ENCODE assay signal across 1 cellular context in the genomic region with DNA sequence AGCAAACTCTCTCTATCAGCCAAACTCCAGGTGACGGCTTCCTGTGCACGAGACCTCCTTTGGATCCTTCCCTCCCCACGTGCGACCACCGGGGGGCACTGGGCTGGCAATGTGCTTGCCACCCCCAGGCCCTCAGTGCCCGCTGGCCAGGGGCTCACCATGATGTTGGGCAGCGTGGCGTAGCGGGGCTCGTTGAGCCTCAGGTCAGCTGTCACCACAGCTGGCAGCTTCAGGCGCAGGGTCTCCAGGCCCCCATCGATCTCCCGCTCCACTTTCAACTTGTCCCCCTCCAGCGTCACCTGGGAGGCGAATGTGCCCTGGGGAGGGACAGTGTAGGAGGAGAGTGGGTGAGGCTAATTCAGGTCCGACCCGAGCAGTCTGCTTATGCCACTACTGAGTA.
TF ChIP-seq lines count a peak whose summit lies in the region.

No MANE protein-coding gene starts in this region.

TF ChIP-seq in K562, 482 proteins besides CTCF, POLR2A, EP300 and RAD21:
- TF ChIP-seq, protein P1, sequence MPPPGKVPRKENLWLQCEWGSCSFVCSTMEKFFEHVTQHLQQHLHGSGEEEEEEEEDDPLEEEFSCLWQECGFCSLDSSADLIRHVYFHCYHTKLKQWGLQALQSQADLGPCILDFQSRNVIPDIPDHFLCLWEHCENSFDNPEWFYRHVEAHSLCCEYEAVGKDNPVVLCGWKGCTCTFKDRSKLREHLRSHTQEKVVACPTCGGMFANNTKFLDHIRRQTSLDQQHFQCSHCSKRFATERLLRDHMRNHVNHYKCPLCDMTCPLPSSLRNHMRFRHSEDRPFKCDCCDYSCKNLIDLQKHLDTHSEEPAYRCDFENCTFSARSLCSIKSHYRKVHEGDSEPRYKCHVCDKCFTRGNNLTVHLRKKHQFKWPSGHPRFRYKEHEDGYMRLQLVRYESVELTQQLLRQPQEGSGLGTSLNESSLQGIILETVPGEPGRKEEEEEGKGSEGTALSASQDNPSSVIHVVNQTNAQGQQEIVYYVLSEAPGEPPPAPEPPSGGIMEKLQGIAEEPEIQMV (tag; conservative IDR thresholded peaks at IDR 0.05; ENCODE audit: low read depth) = no peak
- TF ChIP-seq ZNF830 (CRISPR knock-in tag; IDR thresholded peaks at IDR 0.05) (no peak), HNRNPL (IDR thresholded peaks at IDR 0.05; ENCODE audit: low read depth, low read length) (no peak), ZNF75A (CRISPR knock-in tag; IDR thresholded peaks at IDR 0.05) (no peak), POLR2G (IDR thresholded peaks at IDR 0.05; ENCODE audit: low read depth, low read length) (peak; percentile 64), RBFOX2 (IDR thresholded peaks at IDR 0.05; ENCODE audit: low read depth, low read length) (peak; percentile 41; the same call in 1 of the 2 replicates), PHB2 (IDR thresholded peaks at IDR 0.05; ENCODE audit: low read depth) (no peak), NR3C1 (CRISPR knock-in tag; IDR thresholded peaks at IDR 0.05) (no peak), SPI1 (IDR thresholded peaks at IDR 0.05; ENCODE audit: borderline replicate concordance, low read depth, low read length) (no peak), ZFP30 (CRISPR knock-in tag; IDR thresholded peaks at IDR 0.05; ENCODE audit: borderline replicate concordance) (no peak), HDAC6 (IDR thresholded peaks at IDR 0.05; ENCODE audit: low read depth, low read length) (no peak)
- TF ChIP-seq, protein P2, sequence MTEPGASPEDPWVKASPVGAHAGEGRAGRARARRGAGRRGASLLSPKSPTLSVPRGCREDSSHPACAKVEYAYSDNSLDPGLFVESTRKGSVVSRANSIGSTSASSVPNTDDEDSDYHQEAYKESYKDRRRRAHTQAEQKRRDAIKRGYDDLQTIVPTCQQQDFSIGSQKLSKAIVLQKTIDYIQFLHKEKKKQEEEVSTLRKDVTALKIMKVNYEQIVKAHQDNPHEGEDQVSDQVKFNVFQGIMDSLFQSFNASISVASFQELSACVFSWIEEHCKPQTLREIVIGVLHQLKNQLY (CRISPR knock-in tag; conservative IDR thresholded peaks at IDR 0.05) = no peak
- TF ChIP-seq, protein P3, sequence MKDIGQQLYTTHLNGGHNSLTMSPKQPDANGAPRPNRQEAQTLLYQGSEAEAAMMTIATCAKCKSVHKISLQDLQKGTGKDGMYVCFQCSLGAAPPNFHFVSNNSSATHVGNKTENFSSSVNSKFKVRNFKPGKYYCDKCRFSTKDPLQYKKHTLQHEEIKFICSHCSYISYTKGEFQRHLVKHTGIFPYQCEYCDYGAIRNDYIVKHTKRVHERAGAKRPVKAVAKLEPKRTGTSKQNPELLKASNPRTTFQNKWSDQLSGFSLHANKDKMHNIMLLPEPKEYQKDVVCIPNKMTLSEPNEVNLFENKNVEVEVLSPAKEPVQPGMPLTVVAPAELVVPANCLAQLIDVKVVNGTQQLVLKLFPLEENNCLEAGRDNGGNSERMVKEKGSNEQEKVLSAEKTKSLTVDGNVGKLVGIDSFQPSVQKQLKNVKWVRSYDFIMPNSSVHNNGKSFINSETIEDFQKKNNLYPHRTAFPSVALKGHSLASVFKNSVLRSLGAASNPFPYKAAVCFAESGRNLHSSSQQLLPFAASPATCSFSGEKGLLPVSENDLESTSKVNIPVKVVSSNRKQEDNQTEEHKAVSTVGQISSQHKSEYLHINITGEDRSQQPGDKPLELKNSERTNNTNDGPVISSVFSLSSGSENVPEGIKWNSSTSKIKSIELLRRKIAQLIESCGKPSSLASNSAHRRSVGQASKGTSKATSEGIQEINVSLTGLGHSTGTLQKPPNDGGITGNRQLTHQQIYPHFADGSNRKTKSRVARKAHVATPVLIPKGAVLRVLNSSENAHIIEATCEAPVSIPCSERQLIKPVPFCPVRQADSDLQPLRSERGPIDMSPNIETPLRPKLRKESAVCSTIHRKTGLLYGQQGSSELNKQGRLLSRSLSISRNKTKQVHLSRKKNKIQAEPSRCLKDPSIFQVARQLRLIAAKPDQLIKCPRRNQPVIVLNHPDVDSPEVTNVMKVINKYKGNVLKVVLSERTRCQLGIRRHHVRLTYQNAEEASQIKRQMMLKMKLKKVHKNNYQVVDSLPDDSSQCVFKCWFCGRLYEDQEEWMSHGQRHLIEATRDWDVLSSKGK (CRISPR knock-in tag; IDR thresholded peaks at IDR 0.05) = no peak
